17 cellular contexts compared by ENCODE assay signal in the genomic region with DNA sequence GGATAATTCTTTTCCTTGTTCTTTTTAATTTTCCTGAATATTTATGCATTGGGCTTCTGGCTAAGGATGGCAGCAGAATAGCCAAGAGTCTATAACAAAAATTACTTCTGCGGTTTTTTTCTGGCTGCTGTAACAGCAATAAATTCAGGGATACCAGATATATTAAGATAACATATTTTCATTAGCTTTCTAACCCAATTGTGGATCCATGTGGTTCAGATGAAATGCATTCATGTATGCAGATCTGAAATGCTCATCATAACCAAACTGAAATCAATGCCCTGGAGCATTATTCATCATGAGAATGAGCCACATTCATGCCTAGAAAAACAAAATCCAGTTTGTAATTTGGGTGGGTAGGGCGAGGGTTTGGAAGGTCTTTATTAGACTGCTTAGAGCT.
"Had no signal": no experiment of that assay in that cellular context is flagged by ENCODE, and none has a peak within 500 bp of the region (broad histone marks: within the 10 kb centered on the region; RNA-seq: fewer than 3 reads in every experiment).

No MANE protein-coding gene starts in this region.

- H3K9me3 ChIP-seq: left lung, psoas muscle, spleen had no signal

- DNase-seq: activated CD4-positive, alpha-beta T cell treated with anti-CD3 and anti-CD28 coated beads, Interleukin-2, amount 10 ng/mL, durations not matched to agents 7 days and 5 days; activated CD4-positive, CD25-positive, alpha-beta regulatory T cell; activated naive CD4-positive, alpha-beta T cell treated with anti-CD3 and anti-CD28 coated beads, Interleukin-2, amount 50 U/mL, for 16 hours; brain microvascular endothelial cell; effector memory CD8-positive, alpha-beta T cell; head of caudate nucleus; left lung; psoas muscle; spleen; stimulated activated CD4-positive, alpha-beta T cell treated with anti-CD3 and anti-CD28 coated beads, Interleukin-1b, Interleukin-23, amount 100 ng/mL, for 48 hours; stimulated activated naive B cell treated with anti-CD40 and anti-IgM and Interleukin-4, amounts not matched to agents 10 μg/mL and 1 μg/mL and 100 μg/mL, for 72 hours; T-helper 17 cell; trophoblast cell had no signal

- H3K27ac Mint-ChIP-seq: activated CD4-positive, alpha-beta T cell treated with anti-CD3 and anti-CD28 coated beads, Interleukin-2, amount 10 ng/mL, durations not matched to agents 7 days and 5 days; activated T-helper 2 cell treated with anti-CD3 and anti-CD28 coated beads, Interferon-gamma antibody, Interleukin-2, Interleukin-4, amounts not matched to agents 10 μg/mL and 5 μg/mL and 100 μg/mL, durations not matched to agents 14 hours and 24 hours and 36 hours; dendritic cell treated with granulocyte-macrophage colony-stimulating factor and Interleukin-4, amounts not matched to agents 40 ng/mL and 50 ng/mL, for 4 days; effector memory CD8-positive, alpha-beta T cell; memory B cell; natural killer cell treated with Interleukin-12 subunit alpha and Interleukin-12 subunit beta and Interleukin-15 and Interleukin-18, amount 100 ng/mL, for 72 hours; stimulated activated naive B cell treated with anti-CD40 and anti-IgM and Interleukin-4, amounts not matched to agents 10 μg/mL and 1 μg/mL and 100 μg/mL, for 72 hours; T-helper 17 cell had no signal

- H3K4me1 ChIP-seq: left lung, psoas muscle, spleen had no signal

- H3K4me1 Mint-ChIP-seq: activated CD4-positive, alpha-beta T cell treated with anti-CD3 and anti-CD28 coated beads, Interleukin-2, amount 10 ng/mL, durations not matched to agents 7 days and 5 days; memory B cell; stimulated activated naive B cell treated with anti-CD40 and anti-IgM and Interleukin-4, amounts not matched to agents 10 μg/mL and 1 μg/mL and 100 μg/mL, for 72 hours; T-helper 17 cell had no signal

- H3K4me3 Mint-ChIP-seq: activated CD4-positive, alpha-beta T cell treated with anti-CD3 and anti-CD28 coated beads, Interleukin-2, amount 10 ng/mL, durations not matched to agents 7 days and 5 days; dendritic cell treated with granulocyte-macrophage colony-stimulating factor and Interleukin-4, amounts not matched to agents 40 ng/mL and 50 ng/mL, for 4 days; effector memory CD8-positive, alpha-beta T cell; memory B cell; natural killer cell treated with Interleukin-12 subunit alpha and Interleukin-12 subunit beta and Interleukin-15 and Interleukin-18, amount 100 ng/mL, for 72 hours; stimulated activated naive B cell treated with anti-CD40 and anti-IgM and Interleukin-4, amounts not matched to agents 10 μg/mL and 1 μg/mL and 100 μg/mL, for 72 hours; T-helper 17 cell had no signal

- H3K4me3 ChIP-seq: left lung, psoas muscle, spleen had no signal

- H3K36me3 Mint-ChIP-seq: memory B cell; natural killer cell treated with Interleukin-12 subunit alpha and Interleukin-12 subunit beta and Interleukin-15 and Interleukin-18, amount 100 ng/mL, for 72 hours; stimulated activated naive B cell treated with anti-CD40 and anti-IgM and Interleukin-4, amounts not matched to agents 10 μg/mL and 1 μg/mL and 100 μg/mL, for 72 hours had no signal

- H3K27ac ChIP-seq: brain microvascular endothelial cell, left lung, psoas muscle, spleen had no signal

- H3K36me3 ChIP-seq: brain microvascular endothelial cell, left lung, spleen had no signal

- H3K27me3 Mint-ChIP-seq: activated CD4-positive, alpha-beta T cell treated with anti-CD3 and anti-CD28 coated beads, Interleukin-2, amount 10 ng/mL, durations not matched to agents 7 days and 5 days; dendritic cell treated with granulocyte-macrophage colony-stimulating factor and Interleukin-4, amounts not matched to agents 40 ng/mL and 50 ng/mL, for 4 days; effector memory CD8-positive, alpha-beta T cell; memory B cell; natural killer cell treated with Interleukin-12 subunit alpha and Interleukin-12 subunit beta and Interleukin-15 and Interleukin-18, amount 100 ng/mL, for 72 hours; stimulated activated naive B cell treated with anti-CD40 and anti-IgM and Interleukin-4, amounts not matched to agents 10 μg/mL and 1 μg/mL and 100 μg/mL, for 72 hours; T-helper 17 cell had no signal

- H3K9me3 Mint-ChIP-seq: activated CD4-positive, alpha-beta T cell treated with anti-CD3 and anti-CD28 coated beads, Interleukin-2, amount 10 ng/mL, durations not matched to agents 7 days and 5 days; activated T-helper 2 cell treated with anti-CD3 and anti-CD28 coated beads, Interferon-gamma antibody, Interleukin-2, Interleukin-4, amounts not matched to agents 10 μg/mL and 5 μg/mL and 100 μg/mL, durations not matched to agents 14 hours and 24 hours and 36 hours; dendritic cell treated with granulocyte-macrophage colony-stimulating factor and Interleukin-4, amounts not matched to agents 40 ng/mL and 50 ng/mL, for 4 days had no signal

- H3K27me3 ChIP-seq: brain microvascular endothelial cell, left lung, spleen had no signal
